1 cellular context compared by ENCODE assay signal in the genomic region with DNA sequence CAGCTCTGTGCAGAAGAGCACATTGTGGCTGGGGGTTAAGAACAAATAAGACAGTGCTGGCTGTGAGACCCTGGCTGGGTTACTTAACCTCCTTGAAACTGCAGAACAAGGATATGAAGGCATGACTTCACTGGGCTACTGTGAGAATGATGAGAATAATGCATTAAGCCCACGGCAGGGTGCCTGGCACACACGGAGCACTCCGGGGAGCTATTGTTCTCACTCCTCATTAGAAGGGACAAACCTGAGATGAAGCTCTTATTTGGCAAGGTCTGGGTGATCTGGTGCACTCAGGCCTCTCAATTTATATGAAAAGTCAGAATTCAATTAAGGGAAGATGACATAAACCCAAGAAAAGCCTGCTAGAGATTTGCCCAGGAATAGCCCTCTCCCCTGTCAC.
TF ChIP-seq lines count a peak whose summit lies in the region.

No MANE protein-coding gene starts in this region.

TF ChIP-seq in GM23338, 12 proteins besides CTCF, POLR2A, EP300 and RAD21 (continued from another document):
- TF ChIP-seq, protein P1, sequence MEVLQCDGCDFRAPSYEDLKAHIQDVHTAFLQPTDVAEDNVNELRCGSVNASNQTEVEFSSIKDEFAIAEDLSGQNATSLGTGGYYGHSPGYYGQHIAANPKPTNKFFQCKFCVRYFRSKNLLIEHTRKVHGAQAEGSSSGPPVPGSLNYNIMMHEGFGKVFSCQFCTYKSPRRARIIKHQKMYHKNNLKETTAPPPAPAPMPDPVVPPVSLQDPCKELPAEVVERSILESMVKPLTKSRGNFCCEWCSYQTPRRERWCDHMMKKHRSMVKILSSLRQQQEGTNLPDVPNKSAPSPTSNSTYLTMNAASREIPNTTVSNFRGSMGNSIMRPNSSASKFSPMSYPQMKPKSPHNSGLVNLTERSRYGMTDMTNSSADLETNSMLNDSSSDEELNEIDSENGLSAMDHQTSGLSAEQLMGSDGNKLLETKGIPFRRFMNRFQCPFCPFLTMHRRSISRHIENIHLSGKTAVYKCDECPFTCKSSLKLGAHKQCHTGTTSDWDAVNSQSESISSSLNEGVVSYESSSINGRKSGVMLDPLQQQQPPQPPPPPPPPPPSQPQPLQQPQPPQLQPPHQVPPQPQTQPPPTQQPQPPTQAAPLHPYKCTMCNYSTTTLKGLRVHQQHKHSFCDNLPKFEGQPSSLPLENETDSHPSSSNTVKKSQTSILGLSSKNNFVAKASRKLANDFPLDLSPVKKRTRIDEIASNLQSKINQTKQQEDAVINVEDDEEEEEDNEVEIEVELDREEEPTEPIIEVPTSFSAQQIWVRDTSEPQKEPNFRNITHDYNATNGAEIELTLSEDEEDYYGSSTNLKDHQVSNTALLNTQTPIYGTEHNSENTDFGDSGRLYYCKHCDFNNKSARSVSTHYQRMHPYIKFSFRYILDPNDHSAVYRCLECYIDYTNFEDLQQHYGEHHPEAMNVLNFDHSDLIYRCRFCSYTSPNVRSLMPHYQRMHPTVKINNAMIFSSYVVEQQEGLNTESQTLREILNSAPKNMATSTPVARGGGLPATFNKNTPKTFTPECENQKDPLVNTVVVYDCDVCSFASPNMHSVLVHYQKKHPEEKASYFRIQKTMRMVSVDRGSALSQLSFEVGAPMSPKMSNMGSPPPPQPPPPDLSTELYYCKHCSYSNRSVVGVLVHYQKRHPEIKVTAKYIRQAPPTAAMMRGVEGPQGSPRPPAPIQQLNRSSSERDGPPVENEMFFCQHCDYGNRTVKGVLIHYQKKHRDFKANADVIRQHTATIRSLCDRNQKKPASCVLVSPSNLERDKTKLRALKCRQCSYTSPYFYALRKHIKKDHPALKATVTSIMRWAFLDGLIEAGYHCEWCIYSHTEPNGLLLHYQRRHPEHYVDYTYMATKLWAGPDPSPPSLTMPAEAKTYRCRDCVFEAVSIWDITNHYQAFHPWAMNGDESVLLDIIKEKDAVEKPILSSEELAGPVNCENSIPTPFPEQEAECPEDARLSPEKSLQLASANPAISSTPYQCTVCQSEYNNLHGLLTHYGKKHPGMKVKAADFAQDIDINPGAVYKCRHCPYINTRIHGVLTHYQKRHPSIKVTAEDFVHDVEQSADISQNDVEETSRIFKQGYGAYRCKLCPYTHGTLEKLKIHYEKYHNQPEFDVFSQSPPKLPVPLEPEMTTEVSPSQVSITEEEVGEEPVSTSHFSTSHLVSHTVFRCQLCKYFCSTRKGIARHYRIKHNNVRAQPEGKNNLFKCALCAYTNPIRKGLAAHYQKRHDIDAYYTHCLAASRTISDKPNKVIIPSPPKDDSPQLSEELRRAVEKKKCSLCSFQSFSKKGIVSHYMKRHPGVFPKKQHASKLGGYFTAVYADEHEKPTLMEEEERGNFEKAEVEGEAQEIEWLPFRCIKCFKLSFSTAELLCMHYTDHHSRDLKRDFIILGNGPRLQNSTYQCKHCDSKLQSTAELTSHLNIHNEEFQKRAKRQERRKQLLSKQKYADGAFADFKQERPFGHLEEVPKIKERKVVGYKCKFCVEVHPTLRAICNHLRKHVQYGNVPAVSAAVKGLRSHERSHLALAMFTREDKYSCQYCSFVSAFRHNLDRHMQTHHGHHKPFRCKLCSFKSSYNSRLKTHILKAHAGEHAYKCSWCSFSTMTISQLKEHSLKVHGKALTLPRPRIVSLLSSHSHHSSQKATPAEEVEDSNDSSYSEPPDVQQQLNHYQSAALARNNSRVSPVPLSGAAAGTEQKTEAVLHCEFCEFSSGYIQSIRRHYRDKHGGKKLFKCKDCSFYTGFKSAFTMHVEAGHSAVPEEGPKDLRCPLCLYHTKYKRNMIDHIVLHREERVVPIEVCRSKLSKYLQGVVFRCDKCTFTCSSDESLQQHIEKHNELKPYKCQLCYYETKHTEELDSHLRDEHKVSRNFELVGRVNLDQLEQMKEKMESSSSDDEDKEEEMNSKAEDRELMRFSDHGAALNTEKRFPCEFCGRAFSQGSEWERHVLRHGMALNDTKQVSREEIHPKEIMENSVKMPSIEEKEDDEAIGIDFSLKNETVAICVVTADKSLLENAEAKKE (CRISPR knock-in tag; IDR thresholded peaks at IDR 0.05): no peak
- TF ChIP-seq, protein P2, sequence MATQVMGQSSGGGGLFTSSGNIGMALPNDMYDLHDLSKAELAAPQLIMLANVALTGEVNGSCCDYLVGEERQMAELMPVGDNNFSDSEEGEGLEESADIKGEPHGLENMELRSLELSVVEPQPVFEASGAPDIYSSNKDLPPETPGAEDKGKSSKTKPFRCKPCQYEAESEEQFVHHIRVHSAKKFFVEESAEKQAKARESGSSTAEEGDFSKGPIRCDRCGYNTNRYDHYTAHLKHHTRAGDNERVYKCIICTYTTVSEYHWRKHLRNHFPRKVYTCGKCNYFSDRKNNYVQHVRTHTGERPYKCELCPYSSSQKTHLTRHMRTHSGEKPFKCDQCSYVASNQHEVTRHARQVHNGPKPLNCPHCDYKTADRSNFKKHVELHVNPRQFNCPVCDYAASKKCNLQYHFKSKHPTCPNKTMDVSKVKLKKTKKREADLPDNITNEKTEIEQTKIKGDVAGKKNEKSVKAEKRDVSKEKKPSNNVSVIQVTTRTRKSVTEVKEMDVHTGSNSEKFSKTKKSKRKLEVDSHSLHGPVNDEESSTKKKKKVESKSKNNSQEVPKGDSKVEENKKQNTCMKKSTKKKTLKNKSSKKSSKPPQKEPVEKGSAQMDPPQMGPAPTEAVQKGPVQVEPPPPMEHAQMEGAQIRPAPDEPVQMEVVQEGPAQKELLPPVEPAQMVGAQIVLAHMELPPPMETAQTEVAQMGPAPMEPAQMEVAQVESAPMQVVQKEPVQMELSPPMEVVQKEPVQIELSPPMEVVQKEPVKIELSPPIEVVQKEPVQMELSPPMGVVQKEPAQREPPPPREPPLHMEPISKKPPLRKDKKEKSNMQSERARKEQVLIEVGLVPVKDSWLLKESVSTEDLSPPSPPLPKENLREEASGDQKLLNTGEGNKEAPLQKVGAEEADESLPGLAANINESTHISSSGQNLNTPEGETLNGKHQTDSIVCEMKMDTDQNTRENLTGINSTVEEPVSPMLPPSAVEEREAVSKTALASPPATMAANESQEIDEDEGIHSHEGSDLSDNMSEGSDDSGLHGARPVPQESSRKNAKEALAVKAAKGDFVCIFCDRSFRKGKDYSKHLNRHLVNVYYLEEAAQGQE (IDR thresholded peaks at IDR 0.05; ENCODE audit: unreplicated experiment): no peak
- TF ChIP-seq, protein P3, sequence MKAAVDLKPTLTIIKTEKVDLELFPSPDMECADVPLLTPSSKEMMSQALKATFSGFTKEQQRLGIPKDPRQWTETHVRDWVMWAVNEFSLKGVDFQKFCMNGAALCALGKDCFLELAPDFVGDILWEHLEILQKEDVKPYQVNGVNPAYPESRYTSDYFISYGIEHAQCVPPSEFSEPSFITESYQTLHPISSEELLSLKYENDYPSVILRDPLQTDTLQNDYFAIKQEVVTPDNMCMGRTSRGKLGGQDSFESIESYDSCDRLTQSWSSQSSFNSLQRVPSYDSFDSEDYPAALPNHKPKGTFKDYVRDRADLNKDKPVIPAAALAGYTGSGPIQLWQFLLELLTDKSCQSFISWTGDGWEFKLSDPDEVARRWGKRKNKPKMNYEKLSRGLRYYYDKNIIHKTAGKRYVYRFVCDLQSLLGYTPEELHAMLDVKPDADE (IDR thresholded peaks at IDR 0.05): no peak
- no peak for TF ChIP-seq JUNB (IDR thresholded peaks at IDR 0.05; ENCODE audit: unreplicated experiment)
- TF ChIP-seq ZNF331 (CRISPR knock-in tag; IDR thresholded peaks at IDR 0.05; ENCODE audit: low read depth): no peak
- TF ChIP-seq EZH2phosphoT487 (IDR thresholded peaks at IDR 0.05; ENCODE audit: unreplicated experiment): no peak
- TF ChIP-seq STAT1 (IDR thresholded peaks at IDR 0.05; ENCODE audit: unreplicated experiment): no peak
- TF ChIP-seq POLR2AphosphoS5 (IDR thresholded peaks at IDR 0.05; ENCODE audit: low read depth): no peak
- TF ChIP-seq CREB1 (CRISPR knock-in tag; IDR thresholded peaks at IDR 0.05; ENCODE audit: low read depth): no peak
- no peak for TF ChIP-seq ZNF114 (CRISPR knock-in tag; IDR thresholded peaks at IDR 0.05)
- TF ChIP-seq EZH2 (IDR thresholded peaks at IDR 0.05; ENCODE audit: low read depth, unreplicated experiment): no peak
